12 cellular contexts compared by ENCODE assay signal in genomic region chr14:72615511-72616121, GRCh38.
DNase-seq lines count a peak whose midpoint lies in the region; ATAC-seq and TF ChIP-seq lines count a peak whose summit lies in the region.
"Had no signal": no experiment of that assay in that cellular context is flagged by ENCODE, and none has a peak within 500 bp of the region (broad histone marks: within the 10 kb centered on the region; RNA-seq: fewer than 3 reads in every experiment).

No MANE protein-coding gene starts in this region.

- CTCF ChIA-PET in WTC11 (lab: Charles Lee): no interaction called here

- DNase-seq in H4 (ENCODE audit: low spot score) (peak; percentile 36), WTC11 (ENCODE audit: low spot score) (no peak), fibroblast of pulmonary artery (ENCODE audit: low read depth) (peak; percentile 65), renal cortical epithelial cell (ENCODE audit: low read depth) (peak; percentile 90), NCI-H526 treated with DMSO at 0.1 percent for 48 hours (lab: John Stamatoyannopoulos, UW) (no peak), NCI-H446 (lab: John Stamatoyannopoulos, UW) (no peak)
- DNase-seq: DND-41; effector CD8-positive, alpha-beta T cell; lower lobe of right lung; stimulated activated naive CD8-positive, alpha-beta T cell treated with anti-CD3 and anti-CD28 coated beads, Interleukin-15, Interleukin-2, amounts not matched to agents 100 U/mL and 50 U/mL, for 24 hours had no signal

- no peak overlapping the region for H3K27ac Mint-ChIP-seq in WTC11

- TF ChIP-seq CTCF in WTC11 (IDR thresholded peaks at IDR 0.05) (no peak), fibroblast of pulmonary artery (IDR thresholded peaks at IDR 0.05; ENCODE audit: low read length, missing control alignments) (no peak)

- no peak overlapping the region for H3K4me3 Mint-ChIP-seq in WTC11

- H3K36me3 Mint-ChIP-seq in WTC11: no peaks in the 10 kb centered on the region

- H3K4me3 ChIP-seq in fibroblast of pulmonary artery (replicated peaks; ENCODE audit: low read depth, low read length): no peak overlapping the region
- H3K4me3 ChIP-seq: lower lobe of right lung had no signal

- POLR2A ChIA-PET in WTC11 (lab: Charles Lee): no interaction called here

- no peaks in the 10 kb centered on the region for H3K9me3 Mint-ChIP-seq in WTC11

- H3K27me3 Mint-ChIP-seq in WTC11 (ENCODE audit: low read depth): peaks cover 16% of the 10 kb centered on the region

- peaks cover 28% of the 10 kb centered on the region for H3K4me1 Mint-ChIP-seq in WTC11

- ATAC-seq in WTC11: peak; percentile 32; the same call in 1 of the 2 replicates
- ATAC-seq in GM19324 (IDR thresholded peaks at IDR 0.05; ENCODE audit: low FRiP score, unreplicated experiment): no peak
- no peak for ATAC-seq in HG02884 (IDR thresholded peaks at IDR 0.05; ENCODE audit: unreplicated experiment)
- ATAC-seq: lower lobe of right lung; stimulated activated naive CD8-positive, alpha-beta T cell treated with anti-CD3 and anti-CD28 coated beads, Interleukin-15, Interleukin-2, amounts not matched to agents 100 U/mL and 50 U/mL, for 24 hours had no signal

TF ChIP-seq in WTC11, 78 proteins besides CTCF, POLR2A, EP300 and RAD21 (continues in another document):
- TF ChIP-seq EMX1 (CRISPR knock-in tag; IDR thresholded peaks at IDR 0.05) (no peak), GTF2I (CRISPR knock-in tag; conservative IDR thresholded peaks at IDR 0.05) (no peak), NFATC4 (CRISPR knock-in tag; IDR thresholded peaks at IDR 0.05) (no peak), ZNF121 (CRISPR knock-in tag; IDR thresholded peaks at IDR 0.05) (no peak), HMGA2 (CRISPR knock-in tag; IDR thresholded peaks at IDR 0.05) (no peak), ZNF532 (CRISPR knock-in tag; IDR thresholded peaks at IDR 0.05; ENCODE audit: borderline replicate concordance) (no peak), SP1 (CRISPR knock-in tag; conservative IDR thresholded peaks at IDR 0.05) (no peak), HMGXB4 (CRISPR knock-in tag; IDR thresholded peaks at IDR 0.05) (no peak), TP53 (CRISPR knock-in tag; IDR thresholded peaks at IDR 0.05) (no peak), ESRRA (CRISPR knock-in tag; IDR thresholded peaks at IDR 0.05; ENCODE audit: borderline replicate concordance) (no peak), OVOL2 (CRISPR knock-in tag; IDR thresholded peaks at IDR 0.05; ENCODE audit: borderline replicate concordance) (no peak), RELA (CRISPR knock-in tag; IDR thresholded peaks at IDR 0.05; ENCODE audit: borderline replicate concordance) (no peak), SMAD4 (CRISPR knock-in tag; IDR thresholded peaks at IDR 0.05) (no peak), NR1H2 (CRISPR knock-in tag; IDR thresholded peaks at IDR 0.05) (no peak), RORB (CRISPR knock-in tag; IDR thresholded peaks at IDR 0.05) (no peak), ARID4B (CRISPR knock-in tag; IDR thresholded peaks at IDR 0.05; ENCODE audit: borderline replicate concordance) (no peak), ATF1 (CRISPR knock-in tag; IDR thresholded peaks at IDR 0.05) (no peak), AR (CRISPR knock-in tag; IDR thresholded peaks at IDR 0.05) (no peak)

Comparison
In these comparisons a context has a peak if more than half of its experiments do, and no peak if none do; other contexts are left out.
1. DNase-seq: peak in H4 (single experiment), fibroblast of pulmonary artery (single experiment) and renal cortical epithelial cell (single experiment); none in WTC11 (single experiment), NCI-H526 treated with DMSO at 0.1 percent for 48 hours (single experiment) and NCI-H446 (0 of 2).